ENCODE assay signal across 11 cellular contexts in the genomic region with DNA sequence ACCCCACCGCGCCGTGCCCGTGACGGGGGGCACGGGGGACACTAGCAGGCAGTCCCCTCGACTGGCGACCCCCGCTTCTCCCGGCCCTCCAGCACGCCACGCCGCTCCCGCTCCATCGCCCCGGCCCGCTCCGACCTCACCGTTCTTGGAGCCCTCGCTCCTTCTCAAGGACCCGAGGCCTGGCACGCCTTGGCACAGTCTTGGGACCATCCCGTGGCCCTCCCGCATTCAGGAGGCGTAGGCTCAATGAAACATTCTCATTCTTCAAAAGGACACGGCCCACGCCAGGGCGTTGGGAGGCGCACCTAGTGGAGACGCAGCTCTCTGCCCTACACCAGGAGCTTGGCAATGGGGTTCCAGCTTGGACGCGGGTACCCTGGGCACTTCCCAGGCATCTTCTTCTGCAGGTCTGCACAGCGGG. TPM values are rescaled to one million over a fixed set of nuclear protein-coding genes. Genes with fewer than 3 reads are reported as not detected.
DNase-seq lines count a peak whose midpoint lies in the region; ATAC-seq, FAIRE-seq and TF ChIP-seq lines count a peak whose summit lies in the region.
"Had no signal": no experiment of that assay in that cellular context is flagged by ENCODE, and none has a peak within 500 bp of the region (broad histone marks: within the 10 kb centered on the region; RNA-seq: fewer than 3 reads in every experiment).

No MANE protein-coding gene starts in this region.

- H3K4me1 ChIP-seq in iPS-20b (ENCODE audit: insufficient read depth, low read length) = no peaks in the 10 kb centered on the region; the same call in 1 of the 2 replicates
- peaks cover 0 to 41% (median 9%) of the 10 kb centered on the region in 4 donors for H3K4me1 ChIP-seq in tibial nerve

- peak in 1 of 2 donors; percentile 11 for TF ChIP-seq EP300 in tibial nerve (IDR thresholded peaks at IDR 0.05)

- CTCF ChIA-PET in activated naive CD4-positive, alpha-beta T cell treated with anti-CD3 and anti-CD28 coated beads for 36 hours (lab: Charles Lee) = no interaction called here

- TF ChIP-seq CTCF in tibial nerve (IDR thresholded peaks at IDR 0.05) = no peak

- DNase-seq in activated naive CD4-positive, alpha-beta T cell treated with anti-CD3 and anti-CD28 coated beads for 36 hours = no peak
- DNase-seq in activated naive CD4-positive, alpha-beta T cell (lab: John Stamatoyannopoulos, UW) = no peak
- DNase-seq in tibial nerve (ENCODE audit: low spot score in 2 of 2) (no peak), T-helper 9 cell (no peak), GM19239 (ENCODE audit: insufficient read length, low spot score) (no peak)

- H3K9ac ChIP-seq in iPS-20b (ENCODE audit: low read depth, low read length) = no peak overlapping the region

- H3K27me3 Mint-ChIP-seq in activated naive CD4-positive, alpha-beta T cell treated with anti-CD3 and anti-CD28 coated beads for 36 hours (ENCODE audit: low read depth) = peaks cover 25% of the 10 kb centered on the region
- H3K27me3 Mint-ChIP-seq in activated T-helper 17 cell treated with anti-CD3 and anti-CD28 coated beads, Interleukin-2, amount 50 U/mL, for 72 hours = peaks cover 13% of the 10 kb centered on the region

- peaks cover 6% of the 10 kb centered on the region for H3K36me3 Mint-ChIP-seq in activated naive CD4-positive, alpha-beta T cell treated with anti-CD3 and anti-CD28 coated beads for 36 hours (ENCODE audit: low read depth)
- H3K36me3 Mint-ChIP-seq in activated T-helper 17 cell treated with anti-CD3 and anti-CD28 coated beads, Interleukin-2, amount 50 U/mL, for 72 hours (ENCODE audit: low read depth) = peaks cover 28% of the 10 kb centered on the region

- ATAC-seq in activated T-helper 17 cell treated with anti-CD3 and anti-CD28 coated beads, Interleukin-2, amount 50 U/mL, for 72 hours (replicated peaks) = no peak
- ATAC-seq in GM21786 (IDR thresholded peaks at IDR 0.05; ENCODE audit: unreplicated experiment) = no peak

- H3K27ac ChIP-seq in iPS-20b (ENCODE audit: low read length) (no peak overlapping the region), tibial nerve (peak overlapping the region in 3 of 4 donors; percentile 48 to 85 (median 55))
- H3K27ac ChIP-seq: neutrophil, thyroid gland had no signal

- no peaks in the 10 kb centered on the region for H3K9me3 Mint-ChIP-seq in activated naive CD4-positive, alpha-beta T cell treated with anti-CD3 and anti-CD28 coated beads for 36 hours
- H3K9me3 Mint-ChIP-seq in activated T-helper 17 cell treated with anti-CD3 and anti-CD28 coated beads, Interleukin-2, amount 50 U/mL, for 72 hours = no peaks in the 10 kb centered on the region

- H3K27ac Mint-ChIP-seq in activated naive CD4-positive, alpha-beta T cell treated with anti-CD3 and anti-CD28 coated beads for 36 hours = no peak overlapping the region
- H3K27ac Mint-ChIP-seq in activated T-helper 17 cell treated with anti-CD3 and anti-CD28 coated beads, Interleukin-2, amount 50 U/mL, for 72 hours = no peak overlapping the region

- H3K9me3 ChIP-seq in iPS-20b (ENCODE audit: insufficient read depth, low read depth, low read length) (no peaks in the 10 kb centered on the region), tibial nerve (no peaks in the 10 kb centered on the region)
- H3K9me3 ChIP-seq: neutrophil, thyroid gland had no signal

- H3K4me3 ChIP-seq in iPS-20b (ENCODE audit: low read length) = peak overlapping the region; percentile 26; the same call in 1 of the 2 replicates
- peak overlapping the region in 2 of 4 donors; percentile 12 to 67 for H3K4me3 ChIP-seq in tibial nerve
- H3K4me3 ChIP-seq: thyroid gland had no signal

- FAIRE-seq in GM19239 (lab: Jason Lieb, UNC) = no peak
- FAIRE-seq: colon had no signal

- no peaks in the 10 kb centered on the region for H3K36me3 ChIP-seq in iPS-20b (ENCODE audit: insufficient read depth, low read depth, low read length)
- H3K36me3 ChIP-seq in tibial nerve = peaks cover 0 to 35% (median 5%) of the 10 kb centered on the region in 3 donors

- no peak for TF ChIP-seq POLR2A in tibial nerve (IDR thresholded peaks at IDR 0.05)

- WGBS in tibial nerve, 2 donors = 22 to 40% methylated on average over 7 to 20 of the region's 33 CpGs

- H3K4me1 Mint-ChIP-seq in activated naive CD4-positive, alpha-beta T cell treated with anti-CD3 and anti-CD28 coated beads for 36 hours (ENCODE audit: low read depth) = peaks cover 5% of the 10 kb centered on the region
- H3K4me1 Mint-ChIP-seq in activated T-helper 17 cell treated with anti-CD3 and anti-CD28 coated beads, Interleukin-2, amount 50 U/mL, for 72 hours = peaks cover 6% of the 10 kb centered on the region

- intact Hi-C loops in activated naive CD4-positive, alpha-beta T cell treated with anti-CD3 and anti-CD28 coated beads for 36 hours (cut with micrococcal nuclease) = no loop called here

- H3K27me3 ChIP-seq in iPS-20b (ENCODE audit: insufficient read depth, low read length) = peaks cover 27% of the 10 kb centered on the region
- H3K27me3 ChIP-seq in tibial nerve = peaks cover 0 to 27% of the 10 kb centered on the region in 2 donors
- H3K27me3 ChIP-seq: thyroid gland had no signal

- peak overlapping the region; percentile 39 for H3K4me3 Mint-ChIP-seq in activated naive CD4-positive, alpha-beta T cell treated with anti-CD3 and anti-CD28 coated beads for 36 hours
- H3K4me3 Mint-ChIP-seq in activated T-helper 17 cell treated with anti-CD3 and anti-CD28 coated beads, Interleukin-2, amount 50 U/mL, for 72 hours = peak overlapping the region; percentile 54

RNA-seq across cellular contexts. Expression of a gene that starts 0.5 kb away (rescaled TPM):
- total RNA-seq in activated naive CD4-positive, alpha-beta T cell treated with anti-CD3 and anti-CD28 coated beads for 36 hours = not detected
- not detected for total RNA-seq in activated T-helper 17 cell treated with anti-CD3 and anti-CD28 coated beads, Interleukin-2, amount 50 U/mL, for 72 hours
- total RNA-seq in tibial nerve = 10 to 100 TPM in 3 of 4 donors, 1 to 10 TPM in 1; 7.0 to 14.9 (median 13.4) TPM

RNA-seq across cellular contexts. Expression of a gene that starts 22.8 kb away (rescaled TPM):
- total RNA-seq in activated naive CD4-positive, alpha-beta T cell treated with anti-CD3 and anti-CD28 coated beads for 36 hours = 100 to 1,000 TPM; 199 to 200 TPM
- 100 to 1,000 TPM; 166 to 171 TPM for total RNA-seq in activated T-helper 17 cell treated with anti-CD3 and anti-CD28 coated beads, Interleukin-2, amount 50 U/mL, for 72 hours
- 100 to 1,000 TPM; 151 to 266 (median 183) TPM for total RNA-seq in tibial nerve

RNA-seq across cellular contexts. Expression of a gene that starts 23.1 kb away (rescaled TPM):
- 10 to 100 TPM; 48.3 to 50.1 TPM for total RNA-seq in activated naive CD4-positive, alpha-beta T cell treated with anti-CD3 and anti-CD28 coated beads for 36 hours
- total RNA-seq in activated T-helper 17 cell treated with anti-CD3 and anti-CD28 coated beads, Interleukin-2, amount 50 U/mL, for 72 hours = 10 to 100 TPM; 33.7 to 54.4 TPM
- total RNA-seq in tibial nerve = 10 to 100 TPM; 31.8 to 61.2 (median 35.5) TPM

RNA-seq across cellular contexts. Expression of a gene that starts 44.6 kb away (rescaled TPM):
- total RNA-seq in activated naive CD4-positive, alpha-beta T cell treated with anti-CD3 and anti-CD28 coated beads for 36 hours = not detected
- total RNA-seq in activated T-helper 17 cell treated with anti-CD3 and anti-CD28 coated beads, Interleukin-2, amount 50 U/mL, for 72 hours = 1 to 10 TPM in 1 of 2 donors, under 1 TPM in 1; 0.63 to 1.7 TPM
- 10 to 100 TPM; 38.0 to 90.0 (median 44.6) TPM for total RNA-seq in tibial nerve

Comparison
In these comparisons a context has a peak if more than half of its experiments do, and no peak if none do; other contexts are left out.
1. RNA of a gene that starts 0.5 kb away (total RNA-seq): 7.0 to 14.9 TPM in tibial nerve; not detected in activated T-helper 17 cell treated with anti-CD3 and anti-CD28 coated beads, Interleukin-2, amount 50 U/mL, for 72 hours and not detected in activated naive CD4-positive, alpha-beta T cell treated with anti-CD3 and anti-CD28 coated beads for 36 hours; every median in the first group is over 4 times any median in the second.